Comparison of ENCODE assay signal across 1 cellular context in genomic region chr19:44635581-44636438, GRCh38.
TF ChIP-seq lines count a peak whose summit lies in the region.

No MANE protein-coding gene starts in this region.

TF ChIP-seq in K562, 482 proteins besides CTCF, POLR2A, EP300 and RAD21 (continued from another document):
- 0 out of 2 replicates have a peak, but pooled peaks have one; percentile 27 for TF ChIP-seq MAFG (tag; conservative IDR thresholded peaks at IDR 0.05)
- 0 out of 2 replicates have a peak, but pooled peaks have one; percentile 9 for TF ChIP-seq TEAD4 (IDR thresholded peaks at IDR 0.05; ENCODE audit: low read length)
- TF ChIP-seq TEAD4 (CRISPR knock-in tag; IDR thresholded peaks at IDR 0.05; ENCODE audit: borderline replicate concordance), result no peak
- peak; percentile 22; the same call in 1 of the 2 replicates for TF ChIP-seq VEZF1 (CRISPR knock-in tag; IDR thresholded peaks at IDR 0.05)
